ENCODE assay signal across 9 cellular contexts in genomic region chr12:51323317-51323960, GRCh38. TPM values are rescaled to one million over a fixed set of nuclear protein-coding genes. Genes with fewer than 3 reads are reported as not detected.
DNase-seq lines count a peak whose midpoint lies in the region; ATAC-seq and TF ChIP-seq lines count a peak whose summit lies in the region.
"Had no signal": no experiment of that assay in that cellular context is flagged by ENCODE, and none has a peak within 500 bp of the region (broad histone marks: within the 10 kb centered on the region; RNA-seq: fewer than 3 reads in every experiment).

No MANE protein-coding gene starts in this region.

- H3K27me3 ChIP-seq in heart right ventricle (no peaks in the 10 kb centered on the region), left lung (no peaks in the 10 kb centered on the region), vagina (no peaks in the 10 kb centered on the region)

- H3K9me3 ChIP-seq in heart right ventricle (no peaks in the 10 kb centered on the region), left lung (no peaks in the 10 kb centered on the region), vagina (no peaks in the 10 kb centered on the region)

- peak overlapping the region in 5 of 10 donors; percentile 39 to 99 (median 58) for H3K27ac ChIP-seq in heart right ventricle
- H3K27ac ChIP-seq in left lung, result peak overlapping the region; percentile 77 to 98
- peak overlapping the region; percentile 28 for H3K27ac ChIP-seq in vagina

- H3K4me1 ChIP-seq in heart right ventricle (peaks cover 0 to 84% (median 0%) of the 10 kb centered on the region in 9 donors), left lung (peaks cover 16 to 81% of the 10 kb centered on the region in 2 donors), vagina (peaks cover 47% of the 10 kb centered on the region)

- TF ChIP-seq CTCF in heart right ventricle (IDR thresholded peaks at IDR 0.05), result no peak
- no peak for TF ChIP-seq CTCF in left lung (IDR thresholded peaks at IDR 0.05)
- TF ChIP-seq CTCF in vagina (IDR thresholded peaks at IDR 0.05), result no peak
- no peak for TF ChIP-seq CTCF in foreskin fibroblast (IDR thresholded peaks at IDR 0.05; ENCODE audit: low read depth, low read length)

- WGBS in heart right ventricle, 2 donors, result 85 to 88% methylated on average over 15 of the region's 15 CpGs

- no peaks in the 10 kb centered on the region for H3K36me3 ChIP-seq in heart right ventricle
- H3K36me3 ChIP-seq in left lung, result no peaks in the 10 kb centered on the region
- H3K36me3 ChIP-seq in vagina, result no peaks in the 10 kb centered on the region

- intact Hi-C loops in heart right ventricle (cut with DNase I) (no loop called here), Right ventricle myocardium inferior (cut with DNase I) (no loop called here), left lung (cut with DNase I) (no loop called here), vagina (cut with DNase I) (no loop called here)

- TF ChIP-seq POLR2A in vagina (IDR thresholded peaks at IDR 0.05), result no peak

- DNase-seq in heart right ventricle (no peak), Right ventricle myocardium inferior (ENCODE audit: missing footprints) (no peak), left lung (no peak), vagina (ENCODE audit: extremely low spot score in 2 of 2) (no peak), foreskin fibroblast (no peak), H4 (ENCODE audit: low spot score) (no peak), NCI-H1105 (lab: John Stamatoyannopoulos, UW) (no peak)
- peak; percentile 52 to 67 for DNase-seq in activated CD4-positive, alpha-beta T cell treated with anti-CD3 and anti-CD28 coated beads, Interleukin-2, amount 50 U/mL, for 48 hours

- ATAC-seq in heart right ventricle (peak in 3 of 8 donors; percentile 6 to 32 (median 18)), Right ventricle myocardium inferior (no peak), left lung (no peak)
- ATAC-seq: Panc1 had no signal

- H3K4me3 ChIP-seq in heart right ventricle, result peak overlapping the region in 6 of 10 donors; percentile 27 to 70 (median 38)
- peak overlapping the region; percentile 27 to 60 for H3K4me3 ChIP-seq in left lung
- H3K4me3 ChIP-seq in vagina, result peak overlapping the region in 1 of 2 donors; percentile 28
- no peak overlapping the region for H3K4me3 ChIP-seq in foreskin fibroblast (ENCODE audit: low read depth in 1 of 2, low read length in 2 of 2)

RNA-seq across cellular contexts. Expression of gene BIN2, which starts 0.5 kb away (rescaled TPM):
- total RNA-seq in heart right ventricle (10 to 100 TPM in 1 of 10 donors, 1 to 10 TPM in 5, under 1 TPM in 4; 0.57 to 13.2 (median 1.8) TPM), Right ventricle myocardium inferior (2.0 TPM), left lung (10 to 100 TPM; 15.5 to 46.0 TPM), vagina (6.4 TPM)
- polyA plus RNA-seq in heart right ventricle, result 1 to 10 TPM; 1.2 to 1.4 TPM
- total RNA-seq in H4 (2014; rRNA removed; shearing (Covaris generic)), result not detected in 2 replicates

RNA-seq across cellular contexts. Expression of gene CELA1, which starts 23.0 kb away (rescaled TPM):
- total RNA-seq in heart right ventricle (not detected), Right ventricle myocardium inferior (not detected), left lung (not detected), vagina (not detected)
- not detected for polyA plus RNA-seq in heart right ventricle
- not detected in 2 replicates for total RNA-seq in H4 (2014; rRNA removed; shearing (Covaris generic))

RNA-seq across cellular contexts. Expression of gene SMAGP, which starts 53.2 kb away (rescaled TPM):
- total RNA-seq in heart right ventricle (1 to 10 TPM; 2.0 to 6.9 (median 3.5) TPM), Right ventricle myocardium inferior (3.8 TPM), left lung (10 to 100 TPM; 24.1 to 35.6 TPM), vagina (30.0 TPM)
- polyA plus RNA-seq in heart right ventricle, result 1 to 10 TPM; 3.6 to 7.3 TPM
- 6.3 and 13.8 TPM in 2 replicates for total RNA-seq in H4 (2014; rRNA removed; shearing (Covaris generic))

Comparison
In these comparisons a context has a peak if more than half of its experiments do, and no peak if none do; other contexts are left out.
1. DNase-seq: peak in activated CD4-positive, alpha-beta T cell treated with anti-CD3 and anti-CD28 coated beads, Interleukin-2, amount 50 U/mL, for 48 hours (2 of 2); none in heart right ventricle (0 of 2), Right ventricle myocardium inferior (single experiment), left lung (0 of 2), vagina (0 of 2), foreskin fibroblast (0 of 2), H4 (single experiment) and NCI-H1105 (single experiment).
2. H3K4me3 ChIP-seq: peak in heart right ventricle (6 of 10) and left lung (2 of 2); none in foreskin fibroblast (0 of 2).